ENCODE assay signal across 21 cellular contexts in genomic region chr3:129619726-129620162, GRCh38. TPM values are rescaled to one million over a fixed set of nuclear protein-coding genes. Genes with fewer than 3 reads are reported as not detected.
DNase-seq lines count a peak whose midpoint lies in the region; ATAC-seq, FAIRE-seq and TF ChIP-seq lines count a peak whose summit lies in the region.
"Had no signal": no experiment of that assay in that cellular context is flagged by ENCODE, and none has a peak within 500 bp of the region (broad histone marks: within the 10 kb centered on the region; RNA-seq: fewer than 3 reads in every experiment).

No MANE protein-coding gene starts in this region.

- DNase-seq in SIG-M5 treated with dmso at 0.1 percent for 504 hours (lab: John Stamatoyannopoulos, UW; ENCODE audit: unreplicated experiment) (peak; percentile 53), SIG-M5 (lab: John Stamatoyannopoulos, UW) (no peak), astrocyte (ENCODE audit: low read depth) (no peak), lung (ENCODE audit: low spot score) (no peak), upper lobe of left lung (peak in 1 of 2 donors; percentile 60), occipital lobe (lab: John Stamatoyannopoulos, UW) (no peak)
- DNase-seq in stimulated activated naive CD8-positive, alpha-beta T cell treated with anti-CD3 and anti-CD28 coated beads, Interleukin-15, amount 100 ng/mL, for 72 hours: no peak
- DNase-seq: activated gamma-delta T cell; CD4-positive, alpha-beta T cell; GM23248; head of caudate nucleus; islet precursor cell; NCI-H1417 treated with DMSO at 0.1 percent for 48 hours; NCI-H446 treated with DMSO at 0.1 percent for 48 hours; Peyer's patch; substantia nigra; T-cell had no signal

- no peaks in the 10 kb centered on the region for H3K79me2 ChIP-seq in astrocyte (ENCODE audit: insufficient read depth, low read length)

- H3K4me2 ChIP-seq in astrocyte (ENCODE audit: low read length): peak overlapping the region; percentile 21

- H3K27ac ChIP-seq in astrocyte (ENCODE audit: low read depth, low read length) (no peak overlapping the region), lung (ENCODE audit: low read depth in 1 of 2, low read length in 1 of 2) (peak overlapping the region; percentile 34 to 82), upper lobe of left lung (peak overlapping the region; percentile 73 to 86 (median 84))
- H3K27ac ChIP-seq: 22Rv1, GM23248 had no signal

- peaks cover 24% of the 10 kb centered on the region for H3K4me1 Mint-ChIP-seq in astrocyte (ENCODE audit: low read depth, unreplicated experiment)
- peaks cover 11% of the 10 kb centered on the region for H3K4me1 Mint-ChIP-seq in stimulated activated naive CD8-positive, alpha-beta T cell treated with anti-CD3 and anti-CD28 coated beads, Interleukin-15, amount 100 ng/mL, for 72 hours

- no peaks in the 10 kb centered on the region for H3K36me3 Mint-ChIP-seq in astrocyte (ENCODE audit: low read depth, unreplicated experiment)
- H3K36me3 Mint-ChIP-seq: T-cell had no signal

- H3K4me3 Mint-ChIP-seq in astrocyte (ENCODE audit: unreplicated experiment): no peak overlapping the region
- no peak overlapping the region for H3K4me3 Mint-ChIP-seq in stimulated activated naive CD8-positive, alpha-beta T cell treated with anti-CD3 and anti-CD28 coated beads, Interleukin-15, amount 100 ng/mL, for 72 hours
- H3K4me3 Mint-ChIP-seq: CD4-positive, alpha-beta T cell; T-cell had no signal

- no peak overlapping the region for H3K9ac ChIP-seq in astrocyte (ENCODE audit: low read length)
- H3K9ac ChIP-seq: GM23248 had no signal

- TF ChIP-seq POLR2A in upper lobe of left lung (IDR thresholded peaks at IDR 0.05): no peak

- no peak for ATAC-seq in lung (ENCODE audit: insufficient read depth, low FRiP score)
- ATAC-seq in upper lobe of left lung (ENCODE audit: low FRiP score in 2 of 2): peak in 1 of 2 donors; percentile 11
- no peak for ATAC-seq in GM18858 (IDR thresholded peaks at IDR 0.05; ENCODE audit: unreplicated experiment)
- no peak for ATAC-seq in stimulated activated naive CD8-positive, alpha-beta T cell treated with anti-CD3 and anti-CD28 coated beads, Interleukin-15, amount 100 ng/mL, for 72 hours
- ATAC-seq: T-cell had no signal

- 77 to 81% methylated on average over 6 of the region's 6 CpGs for WGBS in lung, 2 donors
- WGBS in upper lobe of left lung, 2 donors: 70 to 76% methylated on average over 2 to 5 of the region's 6 CpGs

- H3K36me3 ChIP-seq in astrocyte (ENCODE audit: insufficient read depth, low read length) (no peaks in the 10 kb centered on the region), lung (ENCODE audit: control insufficient read depth in 2 of 2, insufficient read depth in 2 of 2, low read length in 2 of 2) (no peaks in the 10 kb centered on the region), upper lobe of left lung (no peaks in the 10 kb centered on the region)
- H3K36me3 ChIP-seq: ascending aorta, Peyer's patch had no signal

- no peaks in the 10 kb centered on the region for H4K20me1 ChIP-seq in astrocyte (ENCODE audit: insufficient read depth, low read length)

- TF ChIP-seq EP300 in upper lobe of left lung (IDR thresholded peaks at IDR 0.05): no peak

- H3K4me1 ChIP-seq in astrocyte (ENCODE audit: insufficient read depth, low read length): peaks cover 27% of the 10 kb centered on the region
- peaks cover 0 to 46% of the 10 kb centered on the region in 2 donors for H3K4me1 ChIP-seq in lung (ENCODE audit: control insufficient read depth in 2 of 2, insufficient read depth in 2 of 2, low read length in 2 of 2)
- peaks cover 76 to 98% (median 91%) of the 10 kb centered on the region in 4 donors for H3K4me1 ChIP-seq in upper lobe of left lung

- H3K9me3 ChIP-seq in astrocyte (ENCODE audit: insufficient read depth, low read depth, low read length) (no peaks in the 10 kb centered on the region), lung (ENCODE audit: control insufficient read depth in 2 of 2, insufficient read depth in 1 of 2, low read length in 1 of 2) (no peaks in the 10 kb centered on the region), upper lobe of left lung (no peaks in the 10 kb centered on the region)
- H3K9me3 ChIP-seq: ascending aorta, Peyer's patch had no signal

- TF ChIP-seq CTCF in astrocyte (IDR thresholded peaks at IDR 0.05; ENCODE audit: insufficient read depth, low read depth, low read length) (no peak), lung (IDR thresholded peaks at IDR 0.05; ENCODE audit: control extremely low read depth, extremely low read depth) (no peak), upper lobe of left lung (IDR thresholded peaks at IDR 0.05) (no peak)

- no peaks in the 10 kb centered on the region for H3K27me3 Mint-ChIP-seq in astrocyte (ENCODE audit: low read depth, unreplicated experiment)
- peaks cover 22% of the 10 kb centered on the region for H3K27me3 Mint-ChIP-seq in stimulated activated naive CD8-positive, alpha-beta T cell treated with anti-CD3 and anti-CD28 coated beads, Interleukin-15, amount 100 ng/mL, for 72 hours
- H3K27me3 Mint-ChIP-seq: CD4-positive, alpha-beta T cell had no signal

- no peaks in the 10 kb centered on the region for H3K27me3 ChIP-seq in astrocyte (ENCODE audit: insufficient read depth, low read length)
- no peaks in the 10 kb centered on the region for H3K27me3 ChIP-seq in lung (ENCODE audit: control insufficient read depth, insufficient read depth)
- H3K27me3 ChIP-seq in upper lobe of left lung: no peaks in the 10 kb centered on the region
- H3K27me3 ChIP-seq: ascending aorta, Peyer's patch had no signal

- H3K4me3 ChIP-seq in astrocyte (ENCODE audit: insufficient read depth, low read depth, low read length) (no peak overlapping the region), lung (no peak overlapping the region), upper lobe of left lung (no peak overlapping the region)
- H3K4me3 ChIP-seq: ascending aorta, coronary artery, GM23248, Peyer's patch had no signal

- H3K27ac Mint-ChIP-seq in astrocyte (ENCODE audit: unreplicated experiment): no peak overlapping the region
- H3K27ac Mint-ChIP-seq in stimulated activated naive CD8-positive, alpha-beta T cell treated with anti-CD3 and anti-CD28 coated beads, Interleukin-15, amount 100 ng/mL, for 72 hours: no peak overlapping the region
- H3K27ac Mint-ChIP-seq: CD4-positive, alpha-beta T cell; T-cell had no signal

- no peaks in the 10 kb centered on the region for H3K9me3 Mint-ChIP-seq in astrocyte (ENCODE audit: unreplicated experiment)
- no peaks in the 10 kb centered on the region for H3K9me3 Mint-ChIP-seq in stimulated activated naive CD8-positive, alpha-beta T cell treated with anti-CD3 and anti-CD28 coated beads, Interleukin-15, amount 100 ng/mL, for 72 hours
- H3K9me3 Mint-ChIP-seq: CD4-positive, alpha-beta T cell; T-cell had no signal

- no peak for FAIRE-seq in astrocyte (lab: Jason Lieb, UNC)

- H2AFZ ChIP-seq in astrocyte (ENCODE audit: low read depth, low read length): no peak overlapping the region
- H2AFZ ChIP-seq: GM23248 had no signal

RNA-seq across cellular contexts. Expression of gene PLXND1, which starts 13.3 kb away (rescaled TPM):
- 184 and 188 TPM in 2 replicates for total RNA-seq in astrocyte
- 100 to 1,000 TPM; 191 to 233 TPM for total RNA-seq in lung
- 100 to 1,000 TPM; 128 to 168 TPM for polyA plus RNA-seq in lung
- 100 to 1,000 TPM in 5 of 6 donors, 10 to 100 TPM in 1; 95.3 to 607 (median 227) TPM for total RNA-seq in upper lobe of left lung
- 14.3 TPM for total RNA-seq in occipital lobe
